ENCODE assay signal across 8 cellular contexts in the genomic region with DNA sequence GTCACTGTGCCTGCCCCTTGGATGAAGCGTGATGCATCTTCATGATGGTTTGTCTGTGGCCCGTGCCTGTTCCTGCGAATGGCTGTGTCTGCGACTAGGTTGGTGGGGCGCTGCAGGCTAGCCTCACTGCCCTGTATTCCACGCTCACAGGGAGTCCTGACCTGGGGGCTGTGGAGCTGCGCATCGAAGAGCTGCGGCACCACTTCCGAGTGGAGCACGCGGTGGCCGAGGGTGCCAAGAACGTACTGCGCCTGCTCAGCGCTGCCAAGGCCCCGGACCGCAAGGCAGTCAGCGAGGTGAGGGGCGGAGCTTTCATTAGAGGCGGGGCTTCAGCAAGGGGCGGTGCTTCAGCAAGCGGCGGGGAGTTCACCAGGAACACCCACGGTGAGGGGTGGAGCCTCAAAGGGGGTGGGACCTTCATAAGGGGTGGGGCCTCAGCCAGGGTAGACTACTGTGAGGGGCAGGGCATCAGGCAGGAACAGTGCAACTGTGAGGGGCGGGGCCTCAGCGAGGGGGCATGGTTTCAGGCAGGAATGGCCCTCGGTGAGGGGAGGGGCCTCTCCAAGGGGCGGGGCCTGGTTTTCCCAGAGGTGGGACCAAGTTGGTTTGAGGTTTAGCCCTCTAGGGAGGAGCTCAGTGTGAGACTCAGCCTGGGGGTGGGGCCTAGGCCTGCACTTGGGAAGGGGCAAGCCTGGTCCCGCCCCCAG. TPM values are rescaled to one million over a fixed set of nuclear protein-coding genes. Genes with fewer than 3 reads are reported as not detected.
DNase-seq lines count a peak whose midpoint lies in the region; ATAC-seq and TF ChIP-seq lines count a peak whose summit lies in the region.

No MANE protein-coding gene starts in this region.

- H3K4me1 Mint-ChIP-seq in MCF 10A (ENCODE audit: insufficient read depth, unreplicated experiment): peaks cover 6% of the 10 kb centered on the region
- H3K4me1 Mint-ChIP-seq in activated naive CD4-positive, alpha-beta T cell treated with anti-CD3 and anti-CD28 coated beads, Interleukin-2, amount 10 ng/mL, durations not matched to agents 7 days and 5 days: peaks cover 13% of the 10 kb centered on the region
- H3K4me1 Mint-ChIP-seq in naive B cell: peaks cover 8 to 17% (median 12%) of the 10 kb centered on the region in 3 donors

- H3K9me3 Mint-ChIP-seq in MCF 10A (ENCODE audit: unreplicated experiment) (no peaks in the 10 kb centered on the region), naive B cell (peaks cover 0 to 1% (median 0%) of the 10 kb centered on the region in 7 donors)
- peaks cover 4% of the 10 kb centered on the region for H3K9me3 Mint-ChIP-seq in activated naive CD4-positive, alpha-beta T cell treated with anti-CD3 and anti-CD28 coated beads, Interleukin-2, amount 10 ng/mL, durations not matched to agents 7 days and 5 days

- H3K4me3 Mint-ChIP-seq in MCF 10A (ENCODE audit: unreplicated experiment): no peak overlapping the region
- no peak overlapping the region for H3K4me3 Mint-ChIP-seq in activated naive CD4-positive, alpha-beta T cell treated with anti-CD3 and anti-CD28 coated beads, Interleukin-2, amount 10 ng/mL, durations not matched to agents 7 days and 5 days
- no peak overlapping the region for H3K4me3 Mint-ChIP-seq in naive B cell

- intact Hi-C loops in MCF 10A (cut with micrococcal nuclease) (no loop called here), breast epithelium (cut with DNase I; ENCODE audit: low total_unique reads) (no loop called here)

- CTCF ChIA-PET in MCF 10A (lab: Yijun Ruan, JAX): no interaction called here
- CTCF ChIA-PET in activated naive CD4-positive, alpha-beta T cell treated with anti-CD3 and anti-CD28 coated beads, Interleukin-2, amount 10 ng/mL, durations not matched to agents 7 days and 5 days (lab: Charles Lee): interaction anchor here (1.3 kb wide), 1 partner anchor 22 kb away, joined by 3 read pairs; no protein-coding TSS in a partner anchor

- H3K36me3 Mint-ChIP-seq in MCF 10A (ENCODE audit: insufficient read depth, unreplicated experiment) (peaks cover 79% of the 10 kb centered on the region), naive B cell (peaks cover 21 to 31% of the 10 kb centered on the region in 2 donors)
- H3K36me3 Mint-ChIP-seq in activated naive CD4-positive, alpha-beta T cell treated with anti-CD3 and anti-CD28 coated beads, Interleukin-2, amount 10 ng/mL, durations not matched to agents 7 days and 5 days: peaks cover 55% of the 10 kb centered on the region

- DNase-seq in MCF 10A (ENCODE audit: unreplicated experiment) (peak; percentile 46), breast epithelium (ENCODE audit: low spot score in 2 of 2) (no peak), SK-N-DZ (ENCODE audit: low spot score) (peak; percentile 41), naive B cell (no peak), kidney glomerular epithelial cell (lab: John Stamatoyannopoulos, UW) (no peak)
- DNase-seq in activated naive CD4-positive, alpha-beta T cell treated with anti-CD3 and anti-CD28 coated beads, Interleukin-2, amount 10 ng/mL, durations not matched to agents 7 days and 5 days: peak; percentile 82

- TF ChIP-seq CTCF in MCF 10A (IDR thresholded peaks at IDR 0.05; ENCODE audit: unreplicated experiment) (no peak), breast epithelium (IDR thresholded peaks at IDR 0.05) (no peak)

- POLR2A ChIA-PET in MCF 10A (lab: Yijun Ruan, JAX): interaction anchor here (0.6 kb wide), 1 partner anchor 13 kb away, joined by 5 read pairs; no protein-coding TSS in a partner anchor

- H3K4me1 ChIP-seq in breast epithelium: no peaks in the 10 kb centered on the region

- ATAC-seq in naive B cell (ENCODE audit: low read depth in 2 of 2): peak; percentile 65 to 83
- ATAC-seq in GM21447 (IDR thresholded peaks at IDR 0.05; ENCODE audit: unreplicated experiment): no peak
- ATAC-seq in HG03571 (IDR thresholded peaks at IDR 0.05; ENCODE audit: unreplicated experiment): no peak

- H3K27ac Mint-ChIP-seq in MCF 10A (ENCODE audit: low read depth, unreplicated experiment): no peak overlapping the region
- H3K27ac Mint-ChIP-seq in activated naive CD4-positive, alpha-beta T cell treated with anti-CD3 and anti-CD28 coated beads, Interleukin-2, amount 10 ng/mL, durations not matched to agents 7 days and 5 days: peak overlapping the region; percentile 42
- no peak overlapping the region for H3K27ac Mint-ChIP-seq in naive B cell

- TF ChIP-seq POLR2A in breast epithelium (IDR thresholded peaks at IDR 0.05): no peak

- BruUV-seq in MCF 10A (replicated peaks; lab: Mats Ljungman, UMichigan): no TSS peak

- no peaks in the 10 kb centered on the region for H3K36me3 ChIP-seq in breast epithelium

- no peaks in the 10 kb centered on the region for H3K27me3 Mint-ChIP-seq in MCF 10A (ENCODE audit: insufficient read depth, unreplicated experiment)
- no peaks in the 10 kb centered on the region for H3K27me3 Mint-ChIP-seq in activated naive CD4-positive, alpha-beta T cell treated with anti-CD3 and anti-CD28 coated beads, Interleukin-2, amount 10 ng/mL, durations not matched to agents 7 days and 5 days
- H3K27me3 Mint-ChIP-seq in naive B cell: no peaks in the 10 kb centered on the region

- H3K27me3 ChIP-seq in breast epithelium: no peaks in the 10 kb centered on the region

- H3K9me3 ChIP-seq in breast epithelium: no peaks in the 10 kb centered on the region

- H3K27ac ChIP-seq in breast epithelium: no peak overlapping the region

- no peak overlapping the region for H3K4me3 ChIP-seq in breast epithelium

RNA-seq across cellular contexts. Expression of a gene that starts 17.2 kb away (rescaled TPM):
- total RNA-seq in MCF 10A (2022) (94.8 and 141 TPM in 2 replicates), breast epithelium (10 to 100 TPM; 40.8 to 78.1 (median 59.6) TPM)
- polyA plus RNA-seq in SK-N-DZ (2014; cell fraction: cytosol; rRNA removed): 54.2 and 66.3 TPM in 2 replicates
- 72.5 and 88.8 TPM in 2 replicates for polyA plus RNA-seq in SK-N-DZ (2014; cell fraction: nucleus; rRNA removed)
- 10 to 100 TPM; 37.1 to 67.9 (median 48.0) TPM for polyA plus RNA-seq in naive B cell (ENCODE audit: low read depth in 6 of 6)

RNA-seq across cellular contexts. Expression of a gene that starts 24.8 kb away (rescaled TPM):
- total RNA-seq in MCF 10A (2022): 0.29 and 0.42 TPM in 2 replicates
- total RNA-seq in breast epithelium: 1 to 10 TPM in 1 of 3 donors, under 1 TPM in 1, not detected in 1; 0.48 to 1.3 TPM
- polyA plus RNA-seq in SK-N-DZ (2014; cell fraction: cytosol; rRNA removed): 2.9 and 4.9 TPM in 2 replicates
- polyA plus RNA-seq in SK-N-DZ (2014; cell fraction: nucleus; rRNA removed): 0.58 and 2.3 TPM in 2 replicates
- polyA plus RNA-seq in naive B cell (ENCODE audit: low read depth in 6 of 6): not detected

RNA-seq across cellular contexts. Expression of a gene that starts 31.2 kb away (rescaled TPM):
- total RNA-seq in MCF 10A (2022): 62.1 and 65.4 TPM in 2 replicates
- 10 to 100 TPM; 65.9 to 79.0 (median 75.5) TPM for total RNA-seq in breast epithelium
- 135 and 143 TPM in 2 replicates for polyA plus RNA-seq in SK-N-DZ (2014; cell fraction: cytosol; rRNA removed)
- polyA plus RNA-seq in SK-N-DZ (2014; cell fraction: nucleus; rRNA removed): 628 and 731 TPM in 2 replicates
- 100 to 1,000 TPM; 110 to 169 (median 132) TPM for polyA plus RNA-seq in naive B cell (ENCODE audit: low read depth in 6 of 6)

RNA-seq across cellular contexts. Expression of a gene that starts 45.6 kb away (rescaled TPM):
- 107 and 108 TPM in 2 replicates for total RNA-seq in MCF 10A (2022)
- 10 to 100 TPM; 48.8 to 79.0 (median 72.0) TPM for total RNA-seq in breast epithelium
- 79.6 and 103 TPM in 2 replicates for polyA plus RNA-seq in SK-N-DZ (2014; cell fraction: cytosol; rRNA removed)
- 63.3 and 63.9 TPM in 2 replicates for polyA plus RNA-seq in SK-N-DZ (2014; cell fraction: nucleus; rRNA removed)
- polyA plus RNA-seq in naive B cell (ENCODE audit: low read depth in 6 of 6): 10 to 100 TPM in 1 of 6 donors, 1 to 10 TPM in 5; 6.9 to 10.3 (median 7.5) TPM

Comparison
In these comparisons a context has a peak if more than half of its experiments do, and no peak if none do; other contexts are left out.
1. DNase-seq: peak in MCF 10A (single experiment), SK-N-DZ (single experiment) and activated naive CD4-positive, alpha-beta T cell treated with anti-CD3 and anti-CD28 coated beads, Interleukin-2, amount 10 ng/mL, durations not matched to agents 7 days and 5 days (single experiment); none in breast epithelium (0 of 2), naive B cell (single experiment) and kidney glomerular epithelial cell (single experiment).
2. ATAC-seq: peak in naive B cell (2 of 2); none in GM21447 (single experiment) and HG03571 (single experiment).